ENCODE assay signal across 8 cellular contexts in genomic region chr4:15001248-15001824, GRCh38.
A peak's percentile ranks its signal among the peaks of the same experiment; 100 is the strongest.
DNase-seq lines count a peak whose midpoint lies in the region; ATAC-seq and TF ChIP-seq lines count a peak whose summit lies in the region.

No MANE protein-coding gene starts in this region.

- peak overlapping the region; percentile 70 for H3K4me3 ChIP-seq in epithelial cell of esophagus (ENCODE audit: low read length)

- no peak for TF ChIP-seq CTCF in epithelial cell of esophagus (IDR thresholded peaks at IDR 0.05; ENCODE audit: insufficient read depth, low read depth, low read length, missing control alignments)

- peak; percentile 37 for ATAC-seq in GM18517 (IDR thresholded peaks at IDR 0.05; ENCODE audit: unreplicated experiment)
- peak; percentile 19 for ATAC-seq in HG03045 (IDR thresholded peaks at IDR 0.05; ENCODE audit: unreplicated experiment)

- DNase-seq in ACHN (peak; percentile 84), NCI-H345 (lab: John Stamatoyannopoulos, UW) (peak; percentile 73), activated T-cell treated with anti-CD3 and anti-CD28 coated beads for 1 hour (ENCODE audit: low read depth) (peak; percentile 33), epithelial cell of esophagus (ENCODE audit: low read depth) (peak; percentile 96), midbrain (lab: John Stamatoyannopoulos, UW) (peak; percentile 78)
- DNase-seq in stimulated activated CD8-positive, alpha-beta memory T cell treated with anti-CD3 and anti-CD28 coated beads, Interleukin-2, amount 100 ng/mL, for 48 hours (ENCODE audit: low read depth in 2 of 2): peak; percentile 19 to 29

- in situ Hi-C loops in ACHN (cut with HindIII; ENCODE audit: low pct_ligation_motif_present, low pct_unique_long_range_greater_than_20kb, low sequenced_read_pairs): no loop called here

Comparison
In these comparisons a context has a peak if more than half of its experiments do, and no peak if none do; other contexts are left out.
1. Peak in every context shown above with its lines: DNase-seq, ATAC-seq and H3K4me3 ChIP-seq.
2. DNase-seq: peak in every context shown above with its lines; median percentile 96 in epithelial cell of esophagus; 84 in ACHN; 78 in midbrain; 73 in NCI-H345; 33 in activated T-cell treated with anti-CD3 and anti-CD28 coated beads for 1 hour; 24 in stimulated activated CD8-positive, alpha-beta memory T cell treated with anti-CD3 and anti-CD28 coated beads, Interleukin-2, amount 100 ng/mL, for 48 hours.